ENCODE assay signal across 8 cellular contexts in the genomic region with DNA sequence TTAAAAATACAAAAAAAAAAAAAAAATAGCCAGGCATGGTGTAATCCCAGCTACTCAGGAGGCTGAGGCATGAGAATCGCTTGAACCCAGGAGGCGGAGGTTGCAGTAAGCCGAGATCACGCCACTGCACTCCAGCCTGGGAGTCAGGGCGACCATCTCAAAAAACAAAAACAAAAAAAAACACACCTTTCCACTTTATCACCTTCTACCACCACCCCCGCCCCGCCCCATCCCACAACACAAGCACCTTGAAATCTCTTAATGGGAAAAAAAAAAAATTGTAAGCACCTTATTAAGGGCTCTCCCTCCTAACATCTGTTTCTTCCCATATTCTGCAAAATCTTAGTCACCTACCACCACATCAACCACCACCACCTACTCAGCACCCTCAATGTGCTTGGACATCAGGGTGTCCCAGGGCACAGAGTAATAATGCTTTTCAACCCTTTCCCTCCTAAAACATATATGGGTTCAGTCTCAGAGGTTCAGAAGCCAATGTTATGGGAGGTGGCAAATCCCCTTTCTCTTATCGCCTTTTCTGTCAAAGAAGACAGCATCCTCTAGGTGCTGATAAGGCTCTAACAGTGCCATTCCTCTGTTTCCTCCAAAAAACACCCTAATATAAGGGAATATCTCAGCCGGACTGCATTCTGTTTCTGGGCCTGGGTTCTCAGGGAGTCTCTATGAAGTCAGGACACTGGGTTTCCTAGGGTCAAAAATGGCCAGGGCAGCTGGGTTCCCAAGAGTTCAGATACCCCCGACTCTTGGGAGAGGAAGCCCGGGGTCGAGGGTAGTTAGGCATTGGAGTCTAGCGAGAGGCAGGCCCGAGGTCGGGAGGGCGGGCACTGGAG. TPM values are rescaled to one million over a fixed set of nuclear protein-coding genes. Genes with fewer than 3 reads are reported as not detected.
DNase-seq lines count a peak whose midpoint lies in the region; ATAC-seq, FAIRE-seq and TF ChIP-seq lines count a peak whose summit lies in the region.

No MANE protein-coding gene starts in this region.

- no peak for TF ChIP-seq CTCF in BJ (IDR thresholded peaks at IDR 0.05; ENCODE audit: insufficient read depth, low read depth, low read length)
- no peak for TF ChIP-seq CTCF in HFF-Myc (IDR thresholded peaks at IDR 0.05; ENCODE audit: low read depth, low read length, missing control alignments)
- TF ChIP-seq CTCF in kidney (IDR thresholded peaks at IDR 0.05; ENCODE audit: borderline replicate concordance, extremely low read depth, insufficient read depth) = no peak
- TF ChIP-seq CTCF in thyroid gland (IDR thresholded peaks at IDR 0.05) = no peak

- H3K27me3 Mint-ChIP-seq in activated T-helper 17 cell treated with anti-CD3 and anti-CD28 coated beads, Interleukin-2, amount 50 U/mL, for 72 hours = no peaks in the 10 kb centered on the region

- peak overlapping the region; percentile 94 for H3K4me3 Mint-ChIP-seq in activated T-helper 17 cell treated with anti-CD3 and anti-CD28 coated beads, Interleukin-2, amount 50 U/mL, for 72 hours

- no peaks in the 10 kb centered on the region for H3K9me3 Mint-ChIP-seq in activated T-helper 17 cell treated with anti-CD3 and anti-CD28 coated beads, Interleukin-2, amount 50 U/mL, for 72 hours

- CTCF ChIA-PET in BJ (lab: Yijun Ruan, JAX) = interaction anchor here (0.9 to 1.0 kb wide), 3 partner anchors 13 to 60 kb away, joined by 4 to 7 read pairs (median 5); a partner anchor contains a TSS

- peak overlapping the region; percentile 98 for H3K27ac Mint-ChIP-seq in activated T-helper 17 cell treated with anti-CD3 and anti-CD28 coated beads, Interleukin-2, amount 50 U/mL, for 72 hours

- ATAC-seq in activated T-helper 17 cell treated with anti-CD3 and anti-CD28 coated beads, Interleukin-2, amount 50 U/mL, for 72 hours (replicated peaks) = peak; percentile 35

- H3K36me3 Mint-ChIP-seq in activated T-helper 17 cell treated with anti-CD3 and anti-CD28 coated beads, Interleukin-2, amount 50 U/mL, for 72 hours (ENCODE audit: low read depth) = peaks cover 20% of the 10 kb centered on the region

- POLR2A ChIA-PET in BJ (lab: Charles Lee) = interaction anchor here (0.6 to 1.0 kb wide), 4 partner anchors 13 to 1665 kb away, joined by 4 to 10 read pairs (median 6); a partner anchor contains a TSS

- H3K4me1 Mint-ChIP-seq in activated T-helper 17 cell treated with anti-CD3 and anti-CD28 coated beads, Interleukin-2, amount 50 U/mL, for 72 hours = peaks cover 11% of the 10 kb centered on the region

- DNase-seq in BJ (ENCODE audit: low read depth) (no peak), HFF-Myc (ENCODE audit: extremely low read depth, low read depth) (no peak), kidney (no peak), thyroid gland (no peak), NCI-H524 (lab: John Stamatoyannopoulos, UW) (no peak), NCI-H345 (lab: John Stamatoyannopoulos, UW) (no peak), NCI-H1436 treated with DMSO at 0.1 percent for 48 hours (lab: John Stamatoyannopoulos, UW) (no peak)

- H3K27me3 ChIP-seq in BJ (ENCODE audit: control insufficient read depth, insufficient read depth, low read length) (no peaks in the 10 kb centered on the region), thyroid gland (no peaks in the 10 kb centered on the region)

- H3K36me3 ChIP-seq in BJ (ENCODE audit: control insufficient read depth, insufficient read depth, low read length) = peaks cover 18% of the 10 kb centered on the region
- peaks cover 5 to 19% of the 10 kb centered on the region in 2 donors for H3K36me3 ChIP-seq in kidney (ENCODE audit: control insufficient read depth in 1 of 2, insufficient read depth in 2 of 2, low read length in 2 of 2)
- peaks cover 0 to 16% of the 10 kb centered on the region in 2 donors for H3K36me3 ChIP-seq in thyroid gland

- peak overlapping the region; percentile 80 to 94 for H3K9ac ChIP-seq in kidney (ENCODE audit: low read length in 2 of 2)

- H3K4me1 ChIP-seq in kidney (ENCODE audit: control insufficient read depth in 1 of 2, insufficient read depth in 1 of 2, low read depth in 1 of 2, low read length in 2 of 2) = peaks cover 4 to 8% of the 10 kb centered on the region in 2 donors
- peaks cover 6 to 11% of the 10 kb centered on the region in 2 donors for H3K4me1 ChIP-seq in thyroid gland

- no peak for TF ChIP-seq POLR2A in thyroid gland (IDR thresholded peaks at IDR 0.05)

- FAIRE-seq in kidney (lab: Jason Lieb, UNC) = no peak

- H3K9me3 ChIP-seq in kidney (ENCODE audit: control insufficient read depth in 1 of 2, low read length in 2 of 2) (no peaks in the 10 kb centered on the region), thyroid gland (no peaks in the 10 kb centered on the region)

- H3K4me3 ChIP-seq in BJ (ENCODE audit: low read depth, low read length) (peak overlapping the region; percentile 61), HFF-Myc (replicated peaks; ENCODE audit: low read depth, low read length) (peak overlapping the region; percentile 66), kidney (ENCODE audit: low read length in 2 of 2) (peak overlapping the region; percentile 64 to 90), thyroid gland (replicated peaks in 1 of 3) (peak overlapping the region; percentile 46 to 61 (median 60))

- intact Hi-C loops in kidney (cut with DNase I) (no loop called here), thyroid gland (cut with DNase I) (no loop called here)

- WGBS in thyroid gland, 2 donors = 46 to 66% methylated on average over 9 to 12 of the region's 16 CpGs

- H3K27ac ChIP-seq in kidney (ENCODE audit: low read depth in 2 of 2, low read length in 2 of 2) (peak overlapping the region; percentile 83 to 86), thyroid gland (peak overlapping the region; percentile 69 to 77 (median 76))

RNA-seq across cellular contexts. Expression of a gene that starts 0.7 kb away (rescaled TPM):
- polyA plus RNA-seq in BJ (2011; rRNA removed) (6.7 and 17.3 TPM in 2 replicates), kidney (ENCODE audit: insufficient read depth, low read depth, low replicate concordance) (11.2 TPM)
- 13.3 and 16.2 TPM in 2 replicates for polyA minus RNA-seq in BJ (2011; rRNA and poly(A)+ RNA removed)
- total RNA-seq in activated T-helper 17 cell treated with anti-CD3 and anti-CD28 coated beads, Interleukin-2, amount 50 U/mL, for 72 hours = 10 to 100 TPM; 26.5 to 27.8 TPM
- total RNA-seq in kidney (21.2 TPM), thyroid gland (10 to 100 TPM; 14.8 to 26.5 (median 23.5) TPM)

RNA-seq across cellular contexts. Expression of a gene that starts 6.0 kb away (rescaled TPM):
- polyA plus RNA-seq in BJ (2011; rRNA removed) = 388 and 463 TPM in 2 replicates
- 228 and 305 TPM in 2 replicates for polyA minus RNA-seq in BJ (2011; rRNA and poly(A)+ RNA removed)
- total RNA-seq in activated T-helper 17 cell treated with anti-CD3 and anti-CD28 coated beads, Interleukin-2, amount 50 U/mL, for 72 hours = 100 to 1,000 TPM; 226 to 266 TPM
- 309 TPM for total RNA-seq in kidney
- 110 TPM for polyA plus RNA-seq in kidney (ENCODE audit: insufficient read depth, low read depth, low replicate concordance)
- 100 to 1,000 TPM; 158 to 297 (median 201) TPM for total RNA-seq in thyroid gland

RNA-seq across cellular contexts. Expression of a gene that starts 12.6 kb away (rescaled TPM):
- polyA plus RNA-seq in BJ (2011; rRNA removed) = 43.0 and 45.2 TPM in 2 replicates
- 2.7 and 3.7 TPM in 2 replicates for polyA minus RNA-seq in BJ (2011; rRNA and poly(A)+ RNA removed)
- 10 to 100 TPM; 65.0 to 89.6 TPM for total RNA-seq in activated T-helper 17 cell treated with anti-CD3 and anti-CD28 coated beads, Interleukin-2, amount 50 U/mL, for 72 hours
- total RNA-seq in kidney = 44.5 TPM
- 138 TPM for polyA plus RNA-seq in kidney (ENCODE audit: insufficient read depth, low read depth, low replicate concordance)
- 10 to 100 TPM; 24.1 to 34.5 (median 29.6) TPM for total RNA-seq in thyroid gland

RNA-seq across cellular contexts. Expression of a gene that starts 12.7 kb away (rescaled TPM):
- polyA plus RNA-seq in BJ (2011; rRNA removed) = 5.1 and 6.6 TPM in 2 replicates
- 58.7 and 63.2 TPM in 2 replicates for polyA minus RNA-seq in BJ (2011; rRNA and poly(A)+ RNA removed)
- 10 to 100 TPM; 23.6 TPM for total RNA-seq in activated T-helper 17 cell treated with anti-CD3 and anti-CD28 coated beads, Interleukin-2, amount 50 U/mL, for 72 hours
- 12.1 TPM for total RNA-seq in kidney
- 8.2 TPM for polyA plus RNA-seq in kidney (ENCODE audit: insufficient read depth, low read depth, low replicate concordance)
- 10 to 100 TPM in 1 of 4 donors, 1 to 10 TPM in 2, under 1 TPM in 1; 0.83 to 13.5 (median 5.7) TPM for total RNA-seq in thyroid gland

RNA-seq across cellular contexts. Expression of a gene that starts 19.1 kb away (rescaled TPM):
- polyA plus RNA-seq in BJ (2011; rRNA removed) = 6.9 TPM in 2 replicates
- 1.1 TPM in 2 replicates for polyA minus RNA-seq in BJ (2011; rRNA and poly(A)+ RNA removed)
- 1 to 10 TPM; 2.5 to 2.7 TPM for total RNA-seq in activated T-helper 17 cell treated with anti-CD3 and anti-CD28 coated beads, Interleukin-2, amount 50 U/mL, for 72 hours
- 7.6 TPM for total RNA-seq in kidney
- 24.8 TPM for polyA plus RNA-seq in kidney (ENCODE audit: insufficient read depth, low read depth, low replicate concordance)
- 10 to 100 TPM in 2 of 4 donors, 1 to 10 TPM in 2; 5.7 to 10.6 (median 8.1) TPM for total RNA-seq in thyroid gland
